Comparison of ENCODE assay signal across 1 cellular context in genomic region chrX:154785711-154786110, GRCh38.
TF ChIP-seq lines count a peak whose summit lies in the region.

No MANE protein-coding gene starts in this region.

TF ChIP-seq in K562, 482 proteins besides CTCF, POLR2A, EP300 and RAD21 (continued from another document):
- peak; percentile 19; the same call in 1 of the 2 replicates for TF ChIP-seq ATF3 (IDR thresholded peaks at IDR 0.05)
- no peak for TF ChIP-seq ATF3 (CRISPR knock-in tag; conservative IDR thresholded peaks at IDR 0.05)
- no peak for TF ChIP-seq NR2C2 (CRISPR knock-in tag; IDR thresholded peaks at IDR 0.05)
- TF ChIP-seq NR2C2 (tag; IDR thresholded peaks at IDR 0.05): no peak
